In genomic region chr13:43441464-43441863, GRCh38 we compare ENCODE assay signal across 29 cellular contexts.
"Had no signal": no experiment of that assay in that cellular context is flagged by ENCODE, and none has a peak within 500 bp of the region (broad histone marks: within the 10 kb centered on the region; RNA-seq: fewer than 3 reads in every experiment).

No MANE protein-coding gene starts in this region.

- H3K4me2 ChIP-seq: hepatocyte had no signal

- H3K36me3 Mint-ChIP-seq: activated CD8-positive, alpha-beta memory T cell treated with anti-CD3 and anti-CD28 coated beads, Interleukin-2, amount 10 ng/mL, durations not matched to agents 7 days and 5 days; activated naive CD4-positive, alpha-beta T cell treated with anti-CD3 and anti-CD28 coated beads, Interleukin-2, amount 50 U/mL, for 24 hours; naive thymus-derived CD8-positive, alpha-beta T cell had no signal

- H3K27ac Mint-ChIP-seq: activated B cell treated with CpG ODN at 0.5 μM for 24 hours; activated CD8-positive, alpha-beta memory T cell treated with anti-CD3 and anti-CD28 coated beads, Interleukin-2, amount 10 ng/mL, durations not matched to agents 7 days and 5 days; activated CD8-positive, alpha-beta T cell treated with anti-CD3 and anti-CD28 coated beads, Interleukin-2, amount 10 ng/mL, durations not matched to agents 7 days and 5 days; activated naive CD4-positive, alpha-beta T cell treated with anti-CD3 and anti-CD28 coated beads, Interleukin-2, amount 50 U/mL, for 24 hours; activated naive CD8-positive, alpha-beta T cell treated with anti-CD3 and anti-CD28 coated beads, Interleukin-2, amount 50 U/mL, for 24 hours; activated T-helper 2 cell treated with anti-CD3 and anti-CD28 coated beads, Interferon-gamma antibody, Interleukin-2, Interleukin-4, amounts not matched to agents 10 μg/mL and 5 μg/mL and 100 μg/mL, durations not matched to agents 14 hours and 24 hours and 36 hours; naive thymus-derived CD8-positive, alpha-beta T cell; stimulated activated naive CD8-positive, alpha-beta T cell treated with anti-CD3 and anti-CD28 coated beads, Interleukin-15, Interleukin-2, amounts not matched to agents 100 ng/mL and 50 ng/mL, for 24 hours; T-helper 1 cell treated with Interleukin-12 subunit alpha and Interleukin-12 subunit beta and Interleukin-4 antibody, amounts not matched to agents 30 μg/mL and 1 μg/mL, for 36 hours had no signal

- H3K4me1 Mint-ChIP-seq: activated B cell treated with CpG ODN at 0.5 μM for 24 hours; activated CD8-positive, alpha-beta memory T cell treated with anti-CD3 and anti-CD28 coated beads, Interleukin-2, amount 10 ng/mL, durations not matched to agents 7 days and 5 days; activated naive CD4-positive, alpha-beta T cell treated with anti-CD3 and anti-CD28 coated beads, Interleukin-2, amount 50 U/mL, for 24 hours; activated naive CD8-positive, alpha-beta T cell treated with anti-CD3 and anti-CD28 coated beads, Interleukin-2, amount 50 U/mL, for 24 hours; naive thymus-derived CD8-positive, alpha-beta T cell had no signal

- H3K27ac ChIP-seq: breast epithelium, colonic mucosa, gastrocnemius medialis, hepatocyte, skin epidermis, uterus had no signal

- H3K79me2 ChIP-seq: hepatocyte had no signal

- H3K36me3 ChIP-seq: breast epithelium, colonic mucosa, gastrocnemius medialis, thoracic aorta, uterus had no signal

- H3K4me1 ChIP-seq: breast epithelium, colonic mucosa, gastrocnemius medialis, uterus had no signal

- H3K9me3 Mint-ChIP-seq: activated B cell treated with CpG ODN at 0.5 μM for 24 hours; activated naive CD4-positive, alpha-beta T cell treated with anti-CD3 and anti-CD28 coated beads, Interleukin-2, amount 50 U/mL, for 24 hours; activated naive CD8-positive, alpha-beta T cell treated with anti-CD3 and anti-CD28 coated beads, Interleukin-2, amount 50 U/mL, for 24 hours; activated T-helper 2 cell treated with anti-CD3 and anti-CD28 coated beads, Interferon-gamma antibody, Interleukin-2, Interleukin-4, amounts not matched to agents 10 μg/mL and 5 μg/mL and 100 μg/mL, durations not matched to agents 14 hours and 24 hours and 36 hours; naive thymus-derived CD8-positive, alpha-beta T cell; neural crest cell; stimulated activated naive CD8-positive, alpha-beta T cell treated with anti-CD3 and anti-CD28 coated beads, Interleukin-15, Interleukin-2, amounts not matched to agents 100 ng/mL and 50 ng/mL, for 24 hours; T-helper 1 cell treated with Interleukin-12 subunit alpha and Interleukin-12 subunit beta and Interleukin-4 antibody, amounts not matched to agents 30 μg/mL and 1 μg/mL, for 36 hours had no signal

- H3K9me3 ChIP-seq: breast epithelium, colonic mucosa, gastrocnemius medialis, thoracic aorta, uterus had no signal

- ATAC-seq: activated CD8-positive, alpha-beta memory T cell treated with anti-CD3 and anti-CD28 coated beads, Interleukin-2, amount 10 ng/mL, durations not matched to agents 7 days and 5 days; activated CD8-positive, alpha-beta T cell treated with anti-CD3 and anti-CD28 coated beads, Interleukin-2, amount 10 ng/mL, durations not matched to agents 7 days and 5 days; activated naive CD8-positive, alpha-beta T cell treated with anti-CD3 and anti-CD28 coated beads, Interleukin-2, amount 50 U/mL, for 24 hours; gastrocnemius medialis; naive thymus-derived CD8-positive, alpha-beta T cell; sciatic nerve had no signal

- H3K27me3 ChIP-seq: breast epithelium, colonic mucosa, gastrocnemius medialis, hepatocyte, uterus had no signal

- H2AFZ ChIP-seq: hepatocyte had no signal

- FAIRE-seq: keratinocyte, TTC549 had no signal

- H3K4me3 ChIP-seq: breast epithelium, colonic mucosa, gastrocnemius medialis, hepatocyte, skin epidermis, uterus had no signal

- DNase-seq: activated B cell treated with CpG ODN at 0.5 μM for 24 hours; activated CD8-positive, alpha-beta memory T cell treated with anti-CD3 and anti-CD28 coated beads, Interleukin-2, amount 10 ng/mL, durations not matched to agents 7 days and 5 days; activated CD8-positive, alpha-beta T cell treated with anti-CD3 and anti-CD28 coated beads, Interleukin-2, amount 10 ng/mL, durations not matched to agents 7 days and 5 days; activated naive CD8-positive, alpha-beta T cell treated with anti-CD3 and anti-CD28 coated beads, Interleukin-2, amount 50 U/mL, for 24 hours; activated T-cell treated with anti-CD3 and anti-CD28 coated beads, Interleukin-2, amount 50 U/mL, for 48 hours; central memory CD4-positive, alpha-beta T cell; colonic mucosa; effector CD8-positive, alpha-beta T cell; erythroblast; gastrocnemius medialis; midbrain; naive thymus-derived CD8-positive, alpha-beta T cell; posterior cingulate gyrus; stimulated activated CD4-positive, alpha-beta T cell treated with anti-CD3 and anti-CD28 coated beads, Interleukin-12 subunit alpha, Interleukin-12 subunit beta, amount 100 ng/mL, for 4 hours; stimulated activated CD4-positive, alpha-beta T cell treated with anti-CD3 and anti-CD28 coated beads, Interleukin-4, amount 100 ng/mL, for 1 hour; T-helper 9 cell; uterus had no signal

- H3K4me3 Mint-ChIP-seq: activated B cell treated with CpG ODN at 0.5 μM for 24 hours; activated CD8-positive, alpha-beta memory T cell treated with anti-CD3 and anti-CD28 coated beads, Interleukin-2, amount 10 ng/mL, durations not matched to agents 7 days and 5 days; activated CD8-positive, alpha-beta T cell treated with anti-CD3 and anti-CD28 coated beads, Interleukin-2, amount 10 ng/mL, durations not matched to agents 7 days and 5 days; activated naive CD4-positive, alpha-beta T cell treated with anti-CD3 and anti-CD28 coated beads, Interleukin-2, amount 50 U/mL, for 24 hours; activated naive CD8-positive, alpha-beta T cell treated with anti-CD3 and anti-CD28 coated beads, Interleukin-2, amount 50 U/mL, for 24 hours; naive thymus-derived CD8-positive, alpha-beta T cell; neural crest cell; stimulated activated naive CD8-positive, alpha-beta T cell treated with anti-CD3 and anti-CD28 coated beads, Interleukin-15, Interleukin-2, amounts not matched to agents 100 ng/mL and 50 ng/mL, for 24 hours; T-helper 1 cell treated with Interleukin-12 subunit alpha and Interleukin-12 subunit beta and Interleukin-4 antibody, amounts not matched to agents 30 μg/mL and 1 μg/mL, for 36 hours had no signal
